Comparison of ENCODE assay signal across 9 cellular contexts in the genomic region with DNA sequence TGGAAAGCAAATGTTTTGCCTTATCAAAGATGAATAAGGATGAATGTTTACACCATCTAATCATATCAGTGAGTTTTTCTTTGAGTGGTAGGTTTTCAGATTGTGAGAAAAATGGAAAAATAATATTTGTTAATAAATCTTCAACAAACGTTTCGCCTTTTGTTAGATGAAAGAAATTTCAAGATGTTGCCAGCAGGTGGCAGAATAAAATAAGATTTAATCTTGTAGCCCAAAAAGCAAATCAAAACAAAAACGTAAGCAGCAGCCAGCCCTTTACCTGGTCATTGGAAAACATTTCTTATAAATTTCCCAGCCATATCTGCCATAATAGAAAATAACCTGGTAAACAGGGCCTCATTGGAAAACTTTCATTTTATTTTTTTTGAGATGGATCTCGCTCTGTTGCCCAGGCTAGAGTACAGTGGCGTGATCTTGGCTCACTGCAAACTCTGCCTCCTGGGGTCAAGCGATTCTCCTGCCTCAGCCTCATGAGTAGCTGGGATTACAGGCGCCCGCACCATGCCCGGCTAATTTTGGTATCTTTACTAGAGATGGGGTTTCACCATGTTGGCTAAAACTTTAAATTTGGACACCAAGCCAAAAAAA. TPM values are rescaled to one million over a fixed set of nuclear protein-coding genes. Genes with fewer than 3 reads are reported as not detected.
DNase-seq lines count a peak whose midpoint lies in the region.
"Had no signal": no experiment of that assay in that cellular context is flagged by ENCODE, and none has a peak within 500 bp of the region (broad histone marks: within the 10 kb centered on the region; RNA-seq: fewer than 3 reads in every experiment).

No MANE protein-coding gene starts in this region.

- H3K9me3 Mint-ChIP-seq in activated CD4-positive, alpha-beta memory T cell treated with anti-CD3 and anti-CD28 coated beads, Interleukin-2, amount 10 ng/mL, durations not matched to agents 7 days and 5 days: no peaks in the 10 kb centered on the region

- no peaks in the 10 kb centered on the region for H3K9me3 ChIP-seq in neuron (ENCODE audit: low read length)
- H3K9me3 ChIP-seq: BLaER1 had no signal

- peaks cover 5% of the 10 kb centered on the region for H3K27me3 ChIP-seq in neuron (ENCODE audit: insufficient read depth, low read length)
- H3K27me3 ChIP-seq: BLaER1 had no signal

- H3K36me3 ChIP-seq in neuron (ENCODE audit: insufficient read depth, low read length): no peaks in the 10 kb centered on the region
- H3K36me3 ChIP-seq: BLaER1 had no signal

- DNase-seq in NCI-H446 (lab: John Stamatoyannopoulos, UW) (peak; percentile 27 to 67), NCI-H446 treated with DMSO at 0.1 percent for 48 hours (lab: John Stamatoyannopoulos, UW) (no peak), LoVo (ENCODE audit: low spot score) (peak; percentile 69), RPMI7951 (ENCODE audit: low read depth) (peak; percentile 35), epidermal melanocyte (ENCODE audit: insufficient read length, low spot score) (peak; percentile 58)
- no peak for DNase-seq in stimulated activated CD4-positive, alpha-beta T cell treated with anti-CD3 and anti-CD28 coated beads, Interleukin-1b, Interleukin-23, amount 100 ng/mL, for 48 hours
- DNase-seq in activated CD4-positive, alpha-beta memory T cell treated with anti-CD3 and anti-CD28 coated beads, Interleukin-2, amount 10 ng/mL, durations not matched to agents 7 days and 5 days: no peak

- H3K4me3 ChIP-seq in neuron (ENCODE audit: low read length): no peak overlapping the region
- H3K4me3 ChIP-seq: BLaER1 had no signal

- no peaks in the 10 kb centered on the region for H3K4me1 ChIP-seq in neuron (ENCODE audit: insufficient read depth, low read length)
- H3K4me1 ChIP-seq: BLaER1 had no signal

- no peaks in the 10 kb centered on the region for H3K36me3 Mint-ChIP-seq in activated CD4-positive, alpha-beta memory T cell treated with anti-CD3 and anti-CD28 coated beads, Interleukin-2, amount 10 ng/mL, durations not matched to agents 7 days and 5 days (ENCODE audit: low read depth)

- no peak overlapping the region for H3K27ac Mint-ChIP-seq in activated CD4-positive, alpha-beta memory T cell treated with anti-CD3 and anti-CD28 coated beads, Interleukin-2, amount 10 ng/mL, durations not matched to agents 7 days and 5 days

- peaks cover 2% of the 10 kb centered on the region for H3K4me1 Mint-ChIP-seq in activated CD4-positive, alpha-beta memory T cell treated with anti-CD3 and anti-CD28 coated beads, Interleukin-2, amount 10 ng/mL, durations not matched to agents 7 days and 5 days

- peak overlapping the region; percentile 77 for H2AFZ ChIP-seq in neuron (ENCODE audit: low read depth, low read length)

- H3K4me3 Mint-ChIP-seq in activated CD4-positive, alpha-beta memory T cell treated with anti-CD3 and anti-CD28 coated beads, Interleukin-2, amount 10 ng/mL, durations not matched to agents 7 days and 5 days: no peak overlapping the region

- POLR2A ChIA-PET in activated CD4-positive, alpha-beta memory T cell treated with anti-CD3 and anti-CD28 coated beads, Interleukin-2, amount 10 ng/mL, durations not matched to agents 7 days and 5 days (lab: Charles Lee): interaction anchor here (1.3 kb wide), 1 partner anchor 97 kb away, joined by 3 read pairs; no protein-coding TSS in a partner anchor

- H3K27me3 Mint-ChIP-seq in activated CD4-positive, alpha-beta memory T cell treated with anti-CD3 and anti-CD28 coated beads, Interleukin-2, amount 10 ng/mL, durations not matched to agents 7 days and 5 days: no peaks in the 10 kb centered on the region

- CTCF ChIA-PET in activated CD4-positive, alpha-beta memory T cell treated with anti-CD3 and anti-CD28 coated beads, Interleukin-2, amount 10 ng/mL, durations not matched to agents 7 days and 5 days (lab: Charles Lee): interaction anchor here (0.7 to 5.5 kb wide), 8 partner anchors 64 to 255 kb away, joined by 3 to 37 read pairs (median 5); partner anchors contain the start of genes PSMD9 and RHOF

RNA-seq across cellular contexts. Expression of gene TMEM120B, which starts 15.4 kb away (rescaled TPM):
- 2.9 and 3.4 TPM in 2 replicates for total RNA-seq in RPMI7951 (2014; rRNA removed; shearing (Covaris generic))
- total RNA-seq in activated CD4-positive, alpha-beta memory T cell treated with anti-CD3 and anti-CD28 coated beads, Interleukin-2, amount 10 ng/mL, durations not matched to agents 7 days and 5 days: 1 to 10 TPM; 5.1 to 5.8 TPM

RNA-seq across cellular contexts. Expression of gene MORN3, which starts 27.7 kb away (rescaled TPM):
- total RNA-seq in RPMI7951 (2014; rRNA removed; shearing (Covaris generic)): 0.10 TPM in 1 of 2 replicates, not detected in the other
- 1 to 10 TPM; 3.6 to 4.2 TPM for total RNA-seq in activated CD4-positive, alpha-beta memory T cell treated with anti-CD3 and anti-CD28 coated beads, Interleukin-2, amount 10 ng/mL, durations not matched to agents 7 days and 5 days

Comparison
In these comparisons a context has a peak if more than half of its experiments do, and no peak if none do; other contexts are left out.
1. DNase-seq: peak in NCI-H446 (2 of 2), LoVo (single experiment), RPMI7951 (single experiment) and epidermal melanocyte (single experiment); none in NCI-H446 treated with DMSO at 0.1 percent for 48 hours (single experiment), stimulated activated CD4-positive, alpha-beta T cell treated with anti-CD3 and anti-CD28 coated beads, Interleukin-1b, Interleukin-23, amount 100 ng/mL, for 48 hours (single experiment) and activated CD4-positive, alpha-beta memory T cell treated with anti-CD3 and anti-CD28 coated beads, Interleukin-2, amount 10 ng/mL, durations not matched to agents 7 days and 5 days (single experiment).